ENCODE assay signal across 1 cellular context in the genomic region with DNA sequence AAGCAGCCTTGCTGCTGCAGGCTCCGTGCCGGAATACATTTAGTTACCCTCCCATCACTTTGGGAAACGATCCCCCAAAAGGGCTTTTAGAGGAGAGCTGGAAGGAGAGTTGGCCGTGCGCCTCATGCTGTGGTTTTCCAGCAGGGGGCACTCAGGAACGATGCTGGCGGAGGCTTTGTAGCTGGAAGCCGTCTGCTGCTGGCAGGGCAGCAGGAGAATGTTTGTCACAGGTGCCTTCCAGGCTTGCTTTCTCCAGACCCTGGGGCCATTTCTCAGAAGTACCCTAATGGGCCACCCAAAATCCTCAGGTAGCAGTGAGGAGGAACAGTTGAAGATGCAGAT.
TF ChIP-seq lines count a peak whose summit lies in the region.

No MANE protein-coding gene starts in this region.

TF ChIP-seq in WTC11, 78 proteins besides CTCF, POLR2A, EP300 and RAD21 (continued from another document):
- TF ChIP-seq, protein P1, sequence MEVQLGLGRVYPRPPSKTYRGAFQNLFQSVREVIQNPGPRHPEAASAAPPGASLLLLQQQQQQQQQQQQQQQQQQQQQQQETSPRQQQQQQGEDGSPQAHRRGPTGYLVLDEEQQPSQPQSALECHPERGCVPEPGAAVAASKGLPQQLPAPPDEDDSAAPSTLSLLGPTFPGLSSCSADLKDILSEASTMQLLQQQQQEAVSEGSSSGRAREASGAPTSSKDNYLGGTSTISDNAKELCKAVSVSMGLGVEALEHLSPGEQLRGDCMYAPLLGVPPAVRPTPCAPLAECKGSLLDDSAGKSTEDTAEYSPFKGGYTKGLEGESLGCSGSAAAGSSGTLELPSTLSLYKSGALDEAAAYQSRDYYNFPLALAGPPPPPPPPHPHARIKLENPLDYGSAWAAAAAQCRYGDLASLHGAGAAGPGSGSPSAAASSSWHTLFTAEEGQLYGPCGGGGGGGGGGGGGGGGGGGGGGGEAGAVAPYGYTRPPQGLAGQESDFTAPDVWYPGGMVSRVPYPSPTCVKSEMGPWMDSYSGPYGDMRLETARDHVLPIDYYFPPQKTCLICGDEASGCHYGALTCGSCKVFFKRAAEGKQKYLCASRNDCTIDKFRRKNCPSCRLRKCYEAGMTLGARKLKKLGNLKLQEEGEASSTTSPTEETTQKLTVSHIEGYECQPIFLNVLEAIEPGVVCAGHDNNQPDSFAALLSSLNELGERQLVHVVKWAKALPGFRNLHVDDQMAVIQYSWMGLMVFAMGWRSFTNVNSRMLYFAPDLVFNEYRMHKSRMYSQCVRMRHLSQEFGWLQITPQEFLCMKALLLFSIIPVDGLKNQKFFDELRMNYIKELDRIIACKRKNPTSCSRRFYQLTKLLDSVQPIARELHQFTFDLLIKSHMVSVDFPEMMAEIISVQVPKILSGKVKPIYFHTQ (CRISPR knock-in tag; IDR thresholded peaks at IDR 0.05) = no peak
- TF ChIP-seq, protein P2, sequence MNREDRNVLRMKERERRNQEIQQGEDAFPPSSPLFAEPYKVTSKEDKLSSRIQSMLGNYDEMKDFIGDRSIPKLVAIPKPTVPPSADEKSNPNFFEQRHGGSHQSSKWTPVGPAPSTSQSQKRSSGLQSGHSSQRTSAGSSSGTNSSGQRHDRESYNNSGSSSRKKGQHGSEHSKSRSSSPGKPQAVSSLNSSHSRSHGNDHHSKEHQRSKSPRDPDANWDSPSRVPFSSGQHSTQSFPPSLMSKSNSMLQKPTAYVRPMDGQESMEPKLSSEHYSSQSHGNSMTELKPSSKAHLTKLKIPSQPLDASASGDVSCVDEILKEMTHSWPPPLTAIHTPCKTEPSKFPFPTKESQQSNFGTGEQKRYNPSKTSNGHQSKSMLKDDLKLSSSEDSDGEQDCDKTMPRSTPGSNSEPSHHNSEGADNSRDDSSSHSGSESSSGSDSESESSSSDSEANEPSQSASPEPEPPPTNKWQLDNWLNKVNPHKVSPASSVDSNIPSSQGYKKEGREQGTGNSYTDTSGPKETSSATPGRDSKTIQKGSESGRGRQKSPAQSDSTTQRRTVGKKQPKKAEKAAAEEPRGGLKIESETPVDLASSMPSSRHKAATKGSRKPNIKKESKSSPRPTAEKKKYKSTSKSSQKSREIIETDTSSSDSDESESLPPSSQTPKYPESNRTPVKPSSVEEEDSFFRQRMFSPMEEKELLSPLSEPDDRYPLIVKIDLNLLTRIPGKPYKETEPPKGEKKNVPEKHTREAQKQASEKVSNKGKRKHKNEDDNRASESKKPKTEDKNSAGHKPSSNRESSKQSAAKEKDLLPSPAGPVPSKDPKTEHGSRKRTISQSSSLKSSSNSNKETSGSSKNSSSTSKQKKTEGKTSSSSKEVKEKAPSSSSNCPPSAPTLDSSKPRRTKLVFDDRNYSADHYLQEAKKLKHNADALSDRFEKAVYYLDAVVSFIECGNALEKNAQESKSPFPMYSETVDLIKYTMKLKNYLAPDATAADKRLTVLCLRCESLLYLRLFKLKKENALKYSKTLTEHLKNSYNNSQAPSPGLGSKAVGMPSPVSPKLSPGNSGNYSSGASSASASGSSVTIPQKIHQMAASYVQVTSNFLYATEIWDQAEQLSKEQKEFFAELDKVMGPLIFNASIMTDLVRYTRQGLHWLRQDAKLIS (CRISPR knock-in tag; IDR thresholded peaks at IDR 0.05; ENCODE audit: borderline replicate concordance) = no peak
